ENCODE assay signal across 1 cellular context in the genomic region with DNA sequence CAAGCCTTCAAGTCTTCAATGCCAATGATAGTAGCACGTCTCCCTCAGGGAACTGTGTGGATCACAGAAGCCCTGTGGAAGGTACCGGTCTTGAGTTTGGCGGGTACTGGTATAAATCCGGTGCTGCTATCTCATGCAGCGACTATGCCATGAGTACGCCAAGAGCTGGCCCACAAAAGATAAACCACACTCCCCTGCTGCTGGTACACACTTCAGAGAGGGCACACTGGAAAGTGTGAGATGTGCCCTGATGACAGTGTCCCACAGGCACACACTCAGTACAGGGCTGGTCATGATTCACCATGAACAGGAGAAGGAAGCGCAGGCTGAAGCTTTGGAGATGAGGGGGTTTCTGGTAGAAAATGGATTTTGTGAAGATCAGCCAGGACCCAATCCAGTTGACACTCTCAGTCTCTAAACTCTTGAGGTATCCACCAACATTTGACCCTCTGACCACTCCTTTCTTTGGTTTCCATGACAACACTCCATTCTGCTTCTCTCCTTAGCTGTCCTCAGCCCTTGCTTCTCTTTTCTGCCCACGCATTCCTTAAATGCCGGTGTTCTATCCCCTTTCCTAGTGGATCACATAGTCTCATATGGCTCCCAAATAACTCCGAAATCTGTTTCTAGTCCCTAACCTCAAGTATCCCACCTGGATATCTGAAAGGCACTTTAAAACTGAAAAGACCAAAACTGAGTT.
TF ChIP-seq lines count a peak whose summit lies in the region.

No MANE protein-coding gene starts in this region.

TF ChIP-seq in liver, 16 proteins besides CTCF, POLR2A, EP300 and RAD21 (continued from another document):
- TF ChIP-seq, protein P1, sequence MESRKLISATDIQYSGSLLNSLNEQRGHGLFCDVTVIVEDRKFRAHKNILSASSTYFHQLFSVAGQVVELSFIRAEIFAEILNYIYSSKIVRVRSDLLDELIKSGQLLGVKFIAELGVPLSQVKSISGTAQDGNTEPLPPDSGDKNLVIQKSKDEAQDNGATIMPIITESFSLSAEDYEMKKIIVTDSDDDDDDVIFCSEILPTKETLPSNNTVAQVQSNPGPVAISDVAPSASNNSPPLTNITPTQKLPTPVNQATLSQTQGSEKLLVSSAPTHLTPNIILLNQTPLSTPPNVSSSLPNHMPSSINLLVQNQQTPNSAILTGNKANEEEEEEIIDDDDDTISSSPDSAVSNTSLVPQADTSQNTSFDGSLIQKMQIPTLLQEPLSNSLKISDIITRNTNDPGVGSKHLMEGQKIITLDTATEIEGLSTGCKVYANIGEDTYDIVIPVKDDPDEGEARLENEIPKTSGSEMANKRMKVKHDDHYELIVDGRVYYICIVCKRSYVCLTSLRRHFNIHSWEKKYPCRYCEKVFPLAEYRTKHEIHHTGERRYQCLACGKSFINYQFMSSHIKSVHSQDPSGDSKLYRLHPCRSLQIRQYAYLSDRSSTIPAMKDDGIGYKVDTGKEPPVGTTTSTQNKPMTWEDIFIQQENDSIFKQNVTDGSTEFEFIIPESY (IDR thresholded peaks at IDR 0.05): no peak
- TF ChIP-seq GABPA (IDR thresholded peaks at IDR 0.05 in 1 of 2, conservative IDR thresholded peaks at IDR 0.05 in 1 of 2): no peak
- no peak for TF ChIP-seq HNF4G (IDR thresholded peaks at IDR 0.05)
- TF ChIP-seq MAX (IDR thresholded peaks at IDR 0.05): no peak
- TF ChIP-seq SP1 (IDR thresholded peaks at IDR 0.05): no peak
- no peak for TF ChIP-seq REST (IDR thresholded peaks at IDR 0.05)
- no peak for TF ChIP-seq FOXA2 (IDR thresholded peaks at IDR 0.05)
- no peak for TF ChIP-seq EGR1 (IDR thresholded peaks at IDR 0.05; ENCODE audit: low read depth in 2 of 2)
- TF ChIP-seq JUND (IDR thresholded peaks at IDR 0.05): no peak
- no peak for TF ChIP-seq ATF3 (IDR thresholded peaks at IDR 0.05)
- TF ChIP-seq TAF1 (conservative IDR thresholded peaks at IDR 0.05): no peak
- no peak for TF ChIP-seq FOXA1 (IDR thresholded peaks at IDR 0.05)
- no peak for TF ChIP-seq YY1 (IDR thresholded peaks at IDR 0.05)
- TF ChIP-seq HNF4A (conservative IDR thresholded peaks at IDR 0.05): no peak
